16 cellular contexts compared by ENCODE assay signal in genomic region chr12:46985816-46986215, GRCh38.
DNase-seq lines count a peak whose midpoint lies in the region; ATAC-seq, FAIRE-seq and TF ChIP-seq lines count a peak whose summit lies in the region.
"Had no signal": no experiment of that assay in that cellular context is flagged by ENCODE, and none has a peak within 500 bp of the region (broad histone marks: within the 10 kb centered on the region; RNA-seq: fewer than 3 reads in every experiment).

No MANE protein-coding gene starts in this region.

- H3K27ac Mint-ChIP-seq in activated CD8-positive, alpha-beta T cell treated with anti-CD3 and anti-CD28 coated beads for 36 hours, result no peak overlapping the region
- no peak overlapping the region for H3K27ac Mint-ChIP-seq in immature natural killer cell
- H3K27ac Mint-ChIP-seq: B cell; CD4-positive, alpha-beta memory T cell had no signal

- no peaks in the 10 kb centered on the region for H3K9me1 ChIP-seq in keratinocyte (ENCODE audit: control insufficient read depth, extremely low read depth, insufficient read depth, low read length)

- DNase-seq in DMS153 (lab: John Stamatoyannopoulos, UW) (peak; percentile 70), GM23248 (no peak), NCI-H2029 treated with DMSO at 0.1 percent for 48 hours (lab: John Stamatoyannopoulos, UW) (peak; percentile 92), keratinocyte (ENCODE audit: low read depth, low spot score) (no peak), SK-N-DZ (ENCODE audit: low spot score) (no peak), immature natural killer cell (no peak)
- DNase-seq in activated CD8-positive, alpha-beta T cell treated with anti-CD3 and anti-CD28 coated beads for 36 hours, result no peak
- DNase-seq: C1 segment of cervical spinal cord; CD4-positive, alpha-beta memory T cell; DND-41; GDM1; IMR-90 had no signal

- POLR2A ChIA-PET in activated CD8-positive, alpha-beta T cell treated with anti-CD3 and anti-CD28 coated beads for 36 hours (lab: Charles Lee), result no interaction called here

- H4K20me1 ChIP-seq in GM23248 (ENCODE audit: insufficient read depth) (no peaks in the 10 kb centered on the region), keratinocyte (ENCODE audit: control insufficient read depth, extremely low read depth, insufficient read depth, low read length) (no peaks in the 10 kb centered on the region)

- no peak for FAIRE-seq in keratinocyte (lab: Jason Lieb, UNC)
- FAIRE-seq: A204.1, GM12892, GM19239 had no signal

- H3K27me3 Mint-ChIP-seq in activated CD8-positive, alpha-beta T cell treated with anti-CD3 and anti-CD28 coated beads for 36 hours, result peaks cover 12% of the 10 kb centered on the region
- H3K27me3 Mint-ChIP-seq in immature natural killer cell (ENCODE audit: low read depth in 3 of 3), result peaks cover 7 to 27% (median 7%) of the 10 kb centered on the region in 3 donors

- H3K9me3 ChIP-seq in GM23248 (ENCODE audit: low read depth), result no peaks in the 10 kb centered on the region
- no peaks in the 10 kb centered on the region for H3K9me3 ChIP-seq in keratinocyte (ENCODE audit: control insufficient read depth, low read depth, low read length)

- intact Hi-C loops in activated CD8-positive, alpha-beta T cell treated with anti-CD3 and anti-CD28 coated beads for 36 hours (cut with micrococcal nuclease), result no loop called here

- no peak for ATAC-seq in activated CD8-positive, alpha-beta T cell treated with anti-CD3 and anti-CD28 coated beads for 36 hours

- H3K9me2 ChIP-seq in GM23248 (ENCODE audit: insufficient read depth), result no peaks in the 10 kb centered on the region

- no peak overlapping the region for H3K9ac ChIP-seq in GM23248
- H3K9ac ChIP-seq in keratinocyte (ENCODE audit: control insufficient read depth, extremely low read depth, insufficient read depth, low read length), result no peak overlapping the region

- H3K4me3 Mint-ChIP-seq in activated CD8-positive, alpha-beta T cell treated with anti-CD3 and anti-CD28 coated beads for 36 hours, result no peak overlapping the region
- H3K4me3 Mint-ChIP-seq in immature natural killer cell, result no peak overlapping the region
- H3K4me3 Mint-ChIP-seq: B cell; CD4-positive, alpha-beta memory T cell had no signal

- H3K27me3 ChIP-seq in GM23248 (replicated peaks; ENCODE audit: insufficient read depth) (no peaks in the 10 kb centered on the region), keratinocyte (ENCODE audit: control insufficient read depth, extremely low read depth, insufficient read depth, low read length) (no peaks in the 10 kb centered on the region)

- H3F3A ChIP-seq in GM23248 (ENCODE audit: insufficient read depth), result 0 out of 2 replicates have a peak, but pooled peaks cover 7% of the 10 kb centered on the region

- peaks cover 1% of the 10 kb centered on the region for H3K36me3 Mint-ChIP-seq in activated CD8-positive, alpha-beta T cell treated with anti-CD3 and anti-CD28 coated beads for 36 hours (ENCODE audit: low read depth)
- peaks cover 0 to 3% (median 2%) of the 10 kb centered on the region in 3 donors for H3K36me3 Mint-ChIP-seq in immature natural killer cell

- H3K4me1 Mint-ChIP-seq in activated CD8-positive, alpha-beta T cell treated with anti-CD3 and anti-CD28 coated beads for 36 hours (ENCODE audit: low read depth), result no peaks in the 10 kb centered on the region
- peaks cover 0 to 6% of the 10 kb centered on the region in 2 donors for H3K4me1 Mint-ChIP-seq in immature natural killer cell

- dilution Hi-C loops in keratinocyte (cut with MboI; ENCODE audit: extremely low pct_ligation_motif_present, low sequenced_read_pairs), result no loop called here

- H2AFZ ChIP-seq in GM23248, result 0 out of 2 replicates have a peak overlapping the region, but pooled peaks have one; percentile 16
- peak overlapping the region; percentile 25 for H2AFZ ChIP-seq in keratinocyte (ENCODE audit: control insufficient read depth, low read length)

- CTCF ChIA-PET in activated CD8-positive, alpha-beta T cell treated with anti-CD3 and anti-CD28 coated beads for 36 hours (lab: Charles Lee), result interaction anchor here (0.7 kb wide), 1 partner anchor 513 kb away, joined by 3 read pairs; no protein-coding TSS in a partner anchor

- peaks cover 13% of the 10 kb centered on the region for H3K9me3 Mint-ChIP-seq in activated CD8-positive, alpha-beta T cell treated with anti-CD3 and anti-CD28 coated beads for 36 hours
- peaks cover 2 to 12% (median 7%) of the 10 kb centered on the region in 6 donors for H3K9me3 Mint-ChIP-seq in immature natural killer cell

- H3K4me1 ChIP-seq in GM23248 (ENCODE audit: insufficient read depth) (peaks cover 21% of the 10 kb centered on the region), keratinocyte (ENCODE audit: control insufficient read depth, extremely low read depth, insufficient read depth, low read length) (peaks cover 24% of the 10 kb centered on the region)

- H3K4me3 ChIP-seq in GM23248 (no peak overlapping the region), keratinocyte (ENCODE audit: control insufficient read depth in 2 of 3, extremely low read depth in 1 of 3, insufficient read depth in 2 of 3, low read depth in 1 of 3, low read length in 3 of 3) (no peak overlapping the region)

- H3K79me2 ChIP-seq in GM23248 (ENCODE audit: insufficient read depth), result no peaks in the 10 kb centered on the region
- H3K79me2 ChIP-seq in keratinocyte (ENCODE audit: control insufficient read depth, insufficient read depth, low read length), result no peaks in the 10 kb centered on the region

- in situ Hi-C loops in GM23248 (cut with MboI), result no loop called here

- H3K27ac ChIP-seq in GM23248, result no peak overlapping the region
- H3K27ac ChIP-seq in keratinocyte (ENCODE audit: control insufficient read depth, insufficient read depth, low read length), result no peak overlapping the region

- TF ChIP-seq CTCF in keratinocyte (optimal IDR thresholded peaks at IDR 0.05 in 1 of 3, IDR thresholded peaks at IDR 0.05 in 1 of 3, conservative IDR thresholded peaks at IDR 0.05 in 1 of 3; ENCODE audit: extremely low read depth in 1 of 3, insufficient read depth in 2 of 3, low read length in 3 of 3), result no peak
- no peak for TF ChIP-seq CTCF in activated CD8-positive, alpha-beta T cell treated with anti-CD3 and anti-CD28 coated beads for 36 hours (IDR thresholded peaks at IDR 0.05)

- no peaks in the 10 kb centered on the region for H3K36me3 ChIP-seq in GM23248 (ENCODE audit: low read depth)
- no peaks in the 10 kb centered on the region for H3K36me3 ChIP-seq in keratinocyte (ENCODE audit: control insufficient read depth in 2 of 2, extremely low read depth in 1 of 2, insufficient read depth in 2 of 2, low read length in 2 of 2)

- H3K4me2 ChIP-seq in GM23248 (ENCODE audit: unreplicated experiment) (no peak overlapping the region), keratinocyte (ENCODE audit: control insufficient read depth, extremely low read depth, insufficient read depth, low read depth, low read length) (no peak overlapping the region)

Comparison
In these comparisons a context has a peak if more than half of its experiments do, and no peak if none do; other contexts are left out.
1. DNase-seq: peak in DMS153 (single experiment) and NCI-H2029 treated with DMSO at 0.1 percent for 48 hours (single experiment); none in GM23248 (single experiment), keratinocyte (single experiment), SK-N-DZ (single experiment), activated CD8-positive, alpha-beta T cell treated with anti-CD3 and anti-CD28 coated beads for 36 hours (single experiment) and immature natural killer cell (0 of 3).